ENCODE assay signal across 28 cellular contexts in the genomic region with DNA sequence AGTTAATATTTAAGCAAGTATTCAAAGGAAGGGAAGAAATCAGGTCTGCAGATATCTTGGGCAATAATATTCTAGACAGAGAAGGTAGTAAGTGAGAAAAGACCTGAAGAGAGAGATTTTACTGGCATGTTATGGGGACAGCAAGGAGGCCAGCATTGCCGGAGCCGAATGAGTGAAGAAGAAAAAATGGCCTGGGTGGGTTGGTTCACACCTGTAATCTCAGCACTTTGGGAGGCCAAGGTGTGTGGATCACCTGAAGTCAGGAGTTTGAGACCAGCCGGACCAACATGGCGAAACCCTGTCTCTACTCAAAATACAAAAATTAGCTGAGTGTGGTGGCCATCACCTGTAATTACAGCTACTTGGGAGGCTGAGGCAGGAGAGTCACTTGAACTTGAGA.
"Had no signal": no experiment of that assay in that cellular context is flagged by ENCODE, and none has a peak within 500 bp of the region (broad histone marks: within the 10 kb centered on the region; RNA-seq: fewer than 3 reads in every experiment).

No MANE protein-coding gene starts in this region.

- H3K4me3 Mint-ChIP-seq: naive thymus-derived CD4-positive, alpha-beta T cell; natural killer cell; nephron; neural progenitor cell; stimulated activated effector memory CD8-positive, alpha-beta T cell treated with anti-CD3 and anti-CD28 coated beads, Interleukin-12 subunit alpha, Interleukin-12 subunit beta, amount 100 ng/mL, for 72 hours; stimulated activated naive B cell treated with anti-CD40 and anti-IgM and Interleukin-4, amounts not matched to agents 10 μg/mL and 1 μg/mL and 100 μg/mL, for 72 hours; stimulated activated naive CD8-positive, alpha-beta T cell treated with anti-CD3 and anti-CD28 coated beads, Interleukin-15, Interleukin-2, amounts not matched to agents 100 ng/mL and 50 ng/mL, for 24 hours had no signal

- DNase-seq: naive thymus-derived CD4-positive, alpha-beta T cell; natural killer cell; occipital lobe; ovary; posterior cingulate gyrus; psoas muscle; right cardiac atrium; right lobe of liver; sigmoid colon; small intestine; stimulated activated CD4-positive, alpha-beta T cell treated with anti-CD3 and anti-CD28 coated beads, Interleukin-15, amount 100 ng/mL, for 24 hours; stimulated activated CD4-positive, alpha-beta T cell treated with anti-CD3 and anti-CD28 coated beads, Interleukin-2, amount 100 ng/mL, for 24 hours; stimulated activated CD4-positive, alpha-beta T cell treated with anti-CD3 and anti-CD28 coated beads, Interleukin-2, amount 100 ng/mL, for 48 hours; stimulated activated CD4-positive, alpha-beta T cell treated with anti-CD3 and anti-CD28 coated beads, Interleukin-4, amount 100 ng/mL, for 24 hours; stimulated activated naive B cell treated with anti-CD40 and anti-IgM and Interleukin-4, amounts not matched to agents 10 μg/mL and 1 μg/mL and 100 μg/mL, for 72 hours; stimulated activated naive CD4-positive, alpha-beta T cell treated with Interleukin-2 at 50 U/mL for 16 hours; stomach; thyroid gland; trophoblast cell; upper lobe of left lung had no signal

- H3K4me1 Mint-ChIP-seq: naive thymus-derived CD4-positive, alpha-beta T cell; natural killer cell; nephron; stimulated activated effector memory CD8-positive, alpha-beta T cell treated with anti-CD3 and anti-CD28 coated beads, Interleukin-12 subunit alpha, Interleukin-12 subunit beta, amount 100 ng/mL, for 72 hours; stimulated activated naive B cell treated with anti-CD40 and anti-IgM and Interleukin-4, amounts not matched to agents 10 μg/mL and 1 μg/mL and 100 μg/mL, for 72 hours had no signal

- H3K36me3 Mint-ChIP-seq: naive thymus-derived CD4-positive, alpha-beta T cell; natural killer cell; neural progenitor cell; stimulated activated effector memory CD8-positive, alpha-beta T cell treated with anti-CD3 and anti-CD28 coated beads, Interleukin-12 subunit alpha, Interleukin-12 subunit beta, amount 100 ng/mL, for 72 hours; stimulated activated naive B cell treated with anti-CD40 and anti-IgM and Interleukin-4, amounts not matched to agents 10 μg/mL and 1 μg/mL and 100 μg/mL, for 72 hours had no signal

- H3K27me3 Mint-ChIP-seq: naive thymus-derived CD4-positive, alpha-beta T cell; stimulated activated naive B cell treated with anti-CD40 and anti-IgM and Interleukin-4, amounts not matched to agents 10 μg/mL and 1 μg/mL and 100 μg/mL, for 72 hours; stimulated activated naive CD8-positive, alpha-beta T cell treated with anti-CD3 and anti-CD28 coated beads, Interleukin-15, Interleukin-2, amounts not matched to agents 100 ng/mL and 50 ng/mL, for 24 hours had no signal

- H3K27ac ChIP-seq: neural progenitor cell, ovary, parathyroid adenoma, psoas muscle, right lobe of liver, sigmoid colon, stomach, thoracic aorta, thyroid gland, tibial nerve, upper lobe of left lung, vagina had no signal

- H3K4me3 ChIP-seq: neural progenitor cell, ovary, psoas muscle, right lobe of liver, sigmoid colon, stomach, thoracic aorta, thyroid gland, tibial nerve, upper lobe of left lung, vagina had no signal

- H3K27ac Mint-ChIP-seq: naive thymus-derived CD4-positive, alpha-beta T cell; natural killer cell; nephron; neural progenitor cell; stimulated activated effector memory CD8-positive, alpha-beta T cell treated with anti-CD3 and anti-CD28 coated beads, Interleukin-12 subunit alpha, Interleukin-12 subunit beta, amount 100 ng/mL, for 72 hours; stimulated activated naive B cell treated with anti-CD40 and anti-IgM and Interleukin-4, amounts not matched to agents 10 μg/mL and 1 μg/mL and 100 μg/mL, for 72 hours; stimulated activated naive CD8-positive, alpha-beta T cell treated with anti-CD3 and anti-CD28 coated beads, Interleukin-15, Interleukin-2, amounts not matched to agents 100 ng/mL and 50 ng/mL, for 24 hours had no signal

- H3K27me3 ChIP-seq: neural progenitor cell, ovary, right lobe of liver, sigmoid colon, stomach, thyroid gland, tibial nerve, upper lobe of left lung, vagina had no signal

- H3K36me3 ChIP-seq: neural progenitor cell, ovary, right lobe of liver, sigmoid colon, stomach, thoracic aorta, thyroid gland, tibial nerve, upper lobe of left lung, vagina had no signal
